ENCODE assay signal across 8 cellular contexts in the genomic region with DNA sequence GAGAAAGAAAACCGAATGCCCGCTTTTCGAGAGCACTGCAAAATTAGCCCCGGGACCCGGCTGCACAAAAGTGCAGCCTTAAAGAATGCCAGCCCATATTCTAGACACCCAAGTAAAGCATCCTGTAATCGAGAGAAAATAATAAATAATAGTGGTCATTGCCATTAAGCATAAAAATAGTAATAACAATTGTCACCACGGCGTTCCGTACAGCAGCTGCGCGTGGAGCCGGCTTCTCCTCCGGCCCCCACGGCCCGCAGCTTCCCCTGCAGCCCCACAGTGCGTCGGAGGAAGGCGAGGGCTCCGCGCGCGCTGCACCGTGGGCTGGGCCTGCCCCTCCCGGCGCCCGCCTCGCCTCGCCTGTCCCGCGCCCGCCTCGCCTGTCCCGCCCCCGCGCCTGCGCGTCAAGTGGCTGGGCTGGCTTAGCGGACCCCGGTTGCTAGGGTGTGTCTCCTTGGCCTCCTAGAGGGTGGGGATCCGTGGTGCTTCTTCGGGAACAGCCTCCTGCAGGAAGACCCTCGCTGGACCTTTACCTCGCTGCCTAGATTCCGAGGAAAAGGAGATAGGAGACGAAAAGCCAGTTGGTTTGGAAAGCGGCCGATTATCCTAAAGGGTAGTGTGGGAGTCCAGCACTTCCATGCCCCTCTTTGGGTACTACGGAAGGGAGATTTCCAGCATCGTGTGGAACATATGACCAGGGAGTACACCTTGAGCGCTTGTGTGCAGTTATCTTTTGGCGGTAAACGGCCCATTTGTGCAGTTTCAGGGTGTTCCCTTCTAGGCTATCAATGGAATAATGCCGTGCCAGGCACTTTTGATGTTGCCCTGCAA. TPM values are rescaled to one million over a fixed set of nuclear protein-coding genes. Genes with fewer than 3 reads are reported as not detected.
DNase-seq lines count a peak whose midpoint lies in the region; ATAC-seq and TF ChIP-seq lines count a peak whose summit lies in the region.

A gene with protein sequence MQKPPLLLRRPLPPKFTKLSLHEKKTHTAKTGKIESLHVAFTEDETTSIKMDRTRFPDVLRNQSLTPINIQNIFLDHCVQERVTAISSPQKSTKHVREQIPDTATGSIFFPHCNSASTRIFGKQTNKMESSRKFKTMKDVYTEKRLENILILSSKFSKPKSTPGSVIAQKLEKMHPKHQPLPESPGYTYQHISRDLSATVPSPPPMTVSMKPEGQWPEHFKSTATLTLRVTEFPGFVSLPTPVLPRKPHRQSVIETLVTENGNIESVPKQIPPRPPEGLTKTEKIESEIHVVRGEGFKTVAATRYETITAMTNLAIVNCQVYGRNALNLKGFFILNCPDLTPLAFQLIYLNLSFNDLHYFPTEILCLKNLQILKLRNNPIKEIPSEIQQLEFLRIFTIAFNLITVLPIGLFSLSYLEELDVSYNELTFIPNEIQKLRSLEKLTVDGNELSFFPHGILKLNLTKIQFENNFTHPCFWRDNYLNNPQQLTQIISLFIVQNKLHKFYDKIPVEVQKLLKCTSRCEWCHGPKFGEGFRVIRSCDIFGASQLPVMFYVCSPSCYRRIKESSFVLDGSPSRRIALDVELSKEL (plus strand): TSS at position 408 of the 831 bp plus-strand sequence. CDS start 1,107 bp downstream, outside the sequence.

- TF ChIP-seq CTCF in astrocyte of the cerebellum (IDR thresholded peaks at IDR 0.05; ENCODE audit: low read depth, low read length, missing control alignments) = no peak
- no peak for TF ChIP-seq CTCF in gastrocnemius medialis (IDR thresholded peaks at IDR 0.05 in 4 of 5, conservative IDR thresholded peaks at IDR 0.05 in 1 of 5)

- H3K27me3 ChIP-seq in gastrocnemius medialis = no peaks in the 10 kb centered on the region

- DNase-seq in GF-D8 (lab: John Stamatoyannopoulos, UW) (peak; percentile 69), GOT3 (lab: John Stamatoyannopoulos, UW) (peak; percentile 27), LoVo (ENCODE audit: low spot score) (peak; percentile 34), T-helper 9 cell (peak; percentile 77), astrocyte of the cerebellum (ENCODE audit: low read depth) (no peak), iPS DF 19.7 (ENCODE audit: low read depth, low spot score) (peak; percentile 2), gastrocnemius medialis (peak; percentile 29 to 35), NCI-H146 treated with DMSO at 0.1 percent for 48 hours (lab: John Stamatoyannopoulos, UW; ENCODE audit: unreplicated experiment) (no peak)

- H3K9me3 ChIP-seq in gastrocnemius medialis = no peaks in the 10 kb centered on the region

- H3K36me3 ChIP-seq in gastrocnemius medialis = no peaks in the 10 kb centered on the region

- peak in 1 of 2 donors; percentile 20 for TF ChIP-seq POLR2A in gastrocnemius medialis (IDR thresholded peaks at IDR 0.05)

- no peak within 1 kb of the TSS for H3K27ac ChIP-seq in gastrocnemius medialis

- peak in 1 of 2 donors; percentile 36 for ATAC-seq in gastrocnemius medialis

- peaks cover 0 to 4% of the 10 kb centered on the region in 2 donors for H3K4me1 ChIP-seq in gastrocnemius medialis

- intact Hi-C loops in gastrocnemius medialis (cut with DNase I; ENCODE audit: low total_unique reads) = no loop called here

- in situ Hi-C loops in astrocyte of the cerebellum (cut with HindIII; ENCODE audit: low sequenced_read_pairs) (no loop called here), gastrocnemius medialis (cut with MboI; ENCODE audit: low sequenced_read_pairs in 4 of 4) (no loop called here)

- H3K4me3 ChIP-seq in astrocyte of the cerebellum (ENCODE audit: low read depth, low read length) (peak within 1 kb of the TSS; percentile 60), gastrocnemius medialis (peak within 1 kb of the TSS; percentile 43 to 58 (median 50))

RNA-seq across cellular contexts. Expression of the gene that starts here (rescaled TPM):
- not detected for total RNA-seq in gastrocnemius medialis

Comparison
In these comparisons a context has a peak if more than half of its experiments do, and no peak if none do; other contexts are left out.
1. Peak in DNase-seq and H3K4me3 ChIP-seq in gastrocnemius medialis; RNA of the gene not detected or under 1 TPM.
2. DNase-seq: peak in GF-D8 (single experiment), GOT3 (single experiment), LoVo (single experiment), T-helper 9 cell (single experiment) and iPS DF 19.7 (single experiment); none in astrocyte of the cerebellum (single experiment) and NCI-H146 treated with DMSO at 0.1 percent for 48 hours (single experiment).